16 cellular contexts compared by ENCODE assay signal in the genomic region with DNA sequence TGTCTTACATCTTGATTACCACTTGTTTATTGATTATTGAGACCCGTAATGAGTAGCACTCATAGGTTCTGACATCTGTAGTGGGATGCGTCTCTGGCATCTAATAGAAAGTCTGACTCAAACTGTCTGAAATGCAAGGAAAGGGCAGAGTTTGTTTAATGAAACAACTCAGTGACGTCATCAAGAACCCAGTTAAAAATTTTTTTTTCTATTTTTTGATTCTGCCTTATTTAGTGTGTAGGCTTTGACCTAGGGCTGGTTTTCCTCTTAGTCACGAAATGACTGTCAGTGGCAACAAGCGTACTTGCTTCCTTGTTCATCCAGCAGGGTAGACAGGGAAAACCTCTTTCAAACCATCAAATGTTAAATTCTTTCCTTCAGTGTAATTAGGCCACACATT. TPM values are rescaled to one million over a fixed set of nuclear protein-coding genes. Genes with fewer than 3 reads are reported as not detected.
DNase-seq lines count a peak whose midpoint lies in the region; ATAC-seq and TF ChIP-seq lines count a peak whose summit lies in the region.
"Had no signal": no experiment of that assay in that cellular context is flagged by ENCODE, and none has a peak within 500 bp of the region (broad histone marks: within the 10 kb centered on the region; RNA-seq: fewer than 3 reads in every experiment).

No MANE protein-coding gene starts in this region.

- TF ChIP-seq CTCF in natural killer cell (IDR thresholded peaks at IDR 0.05): no peak
- TF ChIP-seq CTCF in fibroblast of the aortic adventitia (IDR thresholded peaks at IDR 0.05; ENCODE audit: insufficient read depth, low read length): no peak
- TF ChIP-seq CTCF in type B pancreatic cell (conservative IDR thresholded peaks at IDR 0.05): no peak

- H3K36me3 Mint-ChIP-seq in natural killer cell (no peaks in the 10 kb centered on the region), type B pancreatic cell (no peaks in the 10 kb centered on the region)
- H3K36me3 Mint-ChIP-seq in natural killer cell treated with Interleukin-12 subunit alpha and Interleukin-12 subunit beta and Interleukin-15 and Interleukin-18, amount 100 ng/mL, for 72 hours: no peaks in the 10 kb centered on the region
- H3K36me3 Mint-ChIP-seq: activated CD4-positive, alpha-beta memory T cell treated with anti-CD3 and anti-CD28 coated beads for 36 hours had no signal

- H3K4me3 ChIP-seq in adipocyte (ENCODE audit: low read length): no peak overlapping the region
- H3K4me3 ChIP-seq in fibroblast of the aortic adventitia (ENCODE audit: low read depth, low read length): no peak overlapping the region
- H3K4me3 ChIP-seq: PC-9, vagina had no signal

- H3K4me1 Mint-ChIP-seq in natural killer cell (peaks cover 16% of the 10 kb centered on the region in 2 donors), type B pancreatic cell (ENCODE audit: unreplicated experiment) (no peaks in the 10 kb centered on the region)
- H3K4me1 Mint-ChIP-seq in natural killer cell treated with Interleukin-12 subunit alpha and Interleukin-12 subunit beta and Interleukin-15 and Interleukin-18, amount 100 ng/mL, for 72 hours (ENCODE audit: low read depth in 2 of 2): peaks cover 4 to 12% of the 10 kb centered on the region in 2 donors

- no peak for ATAC-seq in natural killer cell
- no peak for ATAC-seq in natural killer cell treated with Interleukin-12 subunit alpha and Interleukin-12 subunit beta and Interleukin-15 and Interleukin-18, amount 100 ng/mL, for 72 hours
- no peak for ATAC-seq in esophagus mucosa
- no peak for ATAC-seq in left ventricle myocardium superior
- ATAC-seq: left colon had no signal

- no peaks in the 10 kb centered on the region for H3K4me1 ChIP-seq in adipocyte (ENCODE audit: control insufficient read depth, insufficient read depth, low read length)
- H3K4me1 ChIP-seq: vagina had no signal

- no peak overlapping the region for H3K9ac ChIP-seq in adipocyte (ENCODE audit: low read length)

- no peak overlapping the region for H3K27ac Mint-ChIP-seq in natural killer cell
- no peak overlapping the region for H3K27ac Mint-ChIP-seq in natural killer cell treated with Interleukin-12 subunit alpha and Interleukin-12 subunit beta and Interleukin-15 and Interleukin-18, amount 100 ng/mL, for 72 hours
- peak overlapping the region; percentile 48 for H3K27ac Mint-ChIP-seq in type B pancreatic cell
- H3K27ac Mint-ChIP-seq: activated CD4-positive, alpha-beta memory T cell treated with anti-CD3 and anti-CD28 coated beads for 36 hours; dendritic cell treated with granulocyte-macrophage colony-stimulating factor and Interleukin-4, amounts not matched to agents 40 ng/mL and 50 ng/mL, for 4 days; T-helper 2 cell treated with Interferon-gamma antibody and Interleukin-4, amounts not matched to agents 5 μg/mL and 100 μg/mL, for 36 hours had no signal

- peaks cover 10% of the 10 kb centered on the region for H3K27me3 ChIP-seq in adipocyte (replicated peaks; ENCODE audit: control insufficient read depth, insufficient read depth, low read length)
- H3K27me3 ChIP-seq: vagina had no signal

- no peak for DNase-seq in natural killer cell
- no peak for DNase-seq in natural killer cell treated with Interleukin-12 subunit alpha and Interleukin-12 subunit beta and Interleukin-15 and Interleukin-18, amount 100 ng/mL, for 72 hours (ENCODE audit: low spot score)
- peak; percentile 74 for DNase-seq in adipocyte (ENCODE audit: low read depth)
- peak; percentile 68 for DNase-seq in fibroblast of the aortic adventitia (ENCODE audit: low read depth)
- no peak for DNase-seq in type B pancreatic cell (ENCODE audit: extremely low spot score, unreplicated experiment)
- no peak for DNase-seq in left ventricle myocardium superior
- DNase-seq in COLO668 (lab: John Stamatoyannopoulos, UW; ENCODE audit: unreplicated experiment): no peak
- DNase-seq: activated CD4-positive, alpha-beta memory T cell treated with anti-CD3 and anti-CD28 coated beads for 36 hours; GDM1; left colon; nucleus accumbens had no signal

- H3K27me3 Mint-ChIP-seq in natural killer cell (ENCODE audit: low read depth in 2 of 2) (peaks cover 3 to 32% of the 10 kb centered on the region in 2 donors), type B pancreatic cell (no peaks in the 10 kb centered on the region)
- H3K27me3 Mint-ChIP-seq in natural killer cell treated with Interleukin-12 subunit alpha and Interleukin-12 subunit beta and Interleukin-15 and Interleukin-18, amount 100 ng/mL, for 72 hours: peaks cover 0 to 19% of the 10 kb centered on the region in 2 donors

- H3K4me3 Mint-ChIP-seq in natural killer cell (peak overlapping the region; percentile 0), type B pancreatic cell (peak overlapping the region; percentile 44)
- H3K4me3 Mint-ChIP-seq in natural killer cell treated with Interleukin-12 subunit alpha and Interleukin-12 subunit beta and Interleukin-15 and Interleukin-18, amount 100 ng/mL, for 72 hours: no peak overlapping the region
- H3K4me3 Mint-ChIP-seq: activated CD4-positive, alpha-beta memory T cell treated with anti-CD3 and anti-CD28 coated beads for 36 hours; dendritic cell treated with granulocyte-macrophage colony-stimulating factor and Interleukin-4, amounts not matched to agents 40 ng/mL and 50 ng/mL, for 4 days; T-helper 2 cell treated with Interferon-gamma antibody and Interleukin-4, amounts not matched to agents 5 μg/mL and 100 μg/mL, for 36 hours had no signal

- H3K9me3 Mint-ChIP-seq in natural killer cell (no peaks in the 10 kb centered on the region), type B pancreatic cell (no peaks in the 10 kb centered on the region)
- H3K9me3 Mint-ChIP-seq in natural killer cell treated with Interleukin-12 subunit alpha and Interleukin-12 subunit beta and Interleukin-15 and Interleukin-18, amount 100 ng/mL, for 72 hours: no peaks in the 10 kb centered on the region
- H3K9me3 Mint-ChIP-seq: activated CD4-positive, alpha-beta memory T cell treated with anti-CD3 and anti-CD28 coated beads for 36 hours; dendritic cell treated with granulocyte-macrophage colony-stimulating factor and Interleukin-4, amounts not matched to agents 40 ng/mL and 50 ng/mL, for 4 days; T-helper 2 cell treated with Interferon-gamma antibody and Interleukin-4, amounts not matched to agents 5 μg/mL and 100 μg/mL, for 36 hours had no signal

- intact Hi-C loops in natural killer cell (cut with micrococcal nuclease) (loop anchor here (10.0 kb wide), 1 partner anchor 252 kb away; a partner anchor contains a TSS), left ventricle myocardium superior (cut with micrococcal nuclease) (no loop called here)

- H3K9me3 ChIP-seq in adipocyte (ENCODE audit: control insufficient read depth, low read length): no peaks in the 10 kb centered on the region
- H3K9me3 ChIP-seq: vagina had no signal

- H3K36me3 ChIP-seq in adipocyte (ENCODE audit: control insufficient read depth, insufficient read depth, low read length, severe bottlenecking): no peaks in the 10 kb centered on the region
- H3K36me3 ChIP-seq: vagina had no signal

RNA-seq across cellular contexts. Expression of a gene that starts 3.1 kb away (rescaled TPM):
- total RNA-seq in natural killer cell: 1 to 10 TPM; 3.4 to 4.3 (median 3.5) TPM
- total RNA-seq in natural killer cell treated with Interleukin-12 subunit alpha and Interleukin-12 subunit beta and Interleukin-15 and Interleukin-18, amount 100 ng/mL, for 72 hours: 1 to 10 TPM; 1.5 to 2.2 TPM
- 3.7 and 4.8 TPM in 2 replicates for total RNA-seq in fibroblast of the aortic adventitia (ENCODE audit: low replicate concordance)
- 17.0 and 17.9 TPM in 2 replicates for total RNA-seq in type B pancreatic cell (ENCODE audit: low replicate concordance)
- 8.7 TPM for total RNA-seq in esophagus mucosa
- 8.4 TPM for total RNA-seq in left ventricle myocardium superior

Comparison
In these comparisons a context has a peak if more than half of its experiments do, and no peak if none do; other contexts are left out.
1. DNase-seq: peak in adipocyte (single experiment) and fibroblast of the aortic adventitia (single experiment); none in natural killer cell (single experiment), natural killer cell treated with Interleukin-12 subunit alpha and Interleukin-12 subunit beta and Interleukin-15 and Interleukin-18, amount 100 ng/mL, for 72 hours (single experiment), type B pancreatic cell (single experiment), left ventricle myocardium superior (single experiment) and COLO668 (single experiment).